9 cellular contexts compared by ENCODE assay signal in genomic region chr5:425714-426113, GRCh38. TPM values are rescaled to one million over a fixed set of nuclear protein-coding genes. Genes with fewer than 3 reads are reported as not detected.
DNase-seq lines count a peak whose midpoint lies in the region; ATAC-seq and TF ChIP-seq lines count a peak whose summit lies in the region.
"Had no signal": no experiment of that assay in that cellular context is flagged by ENCODE, and none has a peak within 500 bp of the region (broad histone marks: within the 10 kb centered on the region; RNA-seq: fewer than 3 reads in every experiment).

No MANE protein-coding gene starts in this region.

- peak in 4 of 6 experiments; percentile 10 to 21 (median 16) for TF ChIP-seq CTCF in adrenal gland (IDR thresholded peaks at IDR 0.05)

- DNase-seq in activated CD4-positive, alpha-beta T cell treated with anti-CD3 and anti-CD28 coated beads, Interleukin-2, amount 10 ng/mL, durations not matched to agents 24 days and 14 days: peak; percentile 75
- no peak for DNase-seq in activated CD4-positive, alpha-beta T cell treated with anti-CD3 and anti-CD28 coated beads for 48 hours
- DNase-seq in NCI-H1092 treated with DMSO at 0.1 percent for 48 hours (lab: John Stamatoyannopoulos, UW): peak; percentile 77
- DNase-seq in adrenal gland: peak in 3 of 7 donors; percentile 30 to 45 (median 40)
- DNase-seq in naive thymus-derived CD8-positive, alpha-beta T cell: peak in 4 of 10 donors; percentile 7 to 60 (median 18)
- no peak for DNase-seq in AG08395 (ENCODE audit: low spot score)
- DNase-seq in MG63: no peak
- DNase-seq: NCI-H1436 treated with DMSO at 0.1 percent for 48 hours had no signal

- POLR2A ChIA-PET in naive thymus-derived CD8-positive, alpha-beta T cell (lab: Charles Lee): interaction anchor here (0.7 kb wide), 1 partner anchor 109 kb away, joined by 3 read pairs; no protein-coding TSS in a partner anchor

- H3K9me3 ChIP-seq in adrenal gland (replicated peaks in 1 of 3): no peaks in the 10 kb centered on the region
- H3K9me3 ChIP-seq in MG63: no peaks in the 10 kb centered on the region

- no peak overlapping the region for H3K27ac Mint-ChIP-seq in activated CD4-positive, alpha-beta T cell treated with anti-CD3 and anti-CD28 coated beads, Interleukin-2, amount 10 ng/mL, durations not matched to agents 24 days and 14 days
- H3K27ac Mint-ChIP-seq in naive thymus-derived CD8-positive, alpha-beta T cell: peak overlapping the region in 1 of 10 donors; percentile 5

- H3K4me3 ChIP-seq in adrenal gland: no peak overlapping the region
- H3K4me3 ChIP-seq in MG63: no peak overlapping the region

- ATAC-seq in naive thymus-derived CD8-positive, alpha-beta T cell: peak; percentile 32 to 61
- ATAC-seq in GM18873 (IDR thresholded peaks at IDR 0.05; ENCODE audit: low FRiP score, unreplicated experiment): no peak

- WGBS in adrenal gland, 4 donors: 48 to 66% (median 60%) methylated on average over 5 of the region's 5 CpGs

- no peak overlapping the region for H3K27ac ChIP-seq in adrenal gland

- H3K4me3 Mint-ChIP-seq in activated CD4-positive, alpha-beta T cell treated with anti-CD3 and anti-CD28 coated beads, Interleukin-2, amount 10 ng/mL, durations not matched to agents 24 days and 14 days: no peak overlapping the region
- H3K4me3 Mint-ChIP-seq in naive thymus-derived CD8-positive, alpha-beta T cell: no peak overlapping the region

- no peaks in the 10 kb centered on the region for H3K27me3 Mint-ChIP-seq in activated CD4-positive, alpha-beta T cell treated with anti-CD3 and anti-CD28 coated beads, Interleukin-2, amount 10 ng/mL, durations not matched to agents 24 days and 14 days
- peaks cover 0 to 14% (median 6%) of the 10 kb centered on the region in 5 donors for H3K27me3 Mint-ChIP-seq in naive thymus-derived CD8-positive, alpha-beta T cell

- H3K4me1 ChIP-seq in adrenal gland (replicated peaks in 1 of 2): no peaks in the 10 kb centered on the region

- peaks cover 19% of the 10 kb centered on the region for H3K4me1 Mint-ChIP-seq in activated CD4-positive, alpha-beta T cell treated with anti-CD3 and anti-CD28 coated beads, Interleukin-2, amount 10 ng/mL, durations not matched to agents 24 days and 14 days
- peaks cover 0 to 5% (median 0%) of the 10 kb centered on the region in 4 donors for H3K4me1 Mint-ChIP-seq in naive thymus-derived CD8-positive, alpha-beta T cell

- no peaks in the 10 kb centered on the region for H3K27me3 ChIP-seq in adrenal gland
- no peaks in the 10 kb centered on the region for H3K27me3 ChIP-seq in MG63

- H3K36me3 ChIP-seq in adrenal gland (replicated peaks in 1 of 2): no peaks in the 10 kb centered on the region
- peaks cover 33% of the 10 kb centered on the region for H3K36me3 ChIP-seq in MG63

- intact Hi-C loops in activated CD4-positive, alpha-beta T cell treated with anti-CD3 and anti-CD28 coated beads, Interleukin-2, amount 10 ng/mL, durations not matched to agents 24 days and 14 days (cut with micrococcal nuclease): no loop called here
- intact Hi-C loops in adrenal gland (cut with DNase I): no loop called here

- no peaks in the 10 kb centered on the region for H3K9me3 Mint-ChIP-seq in activated CD4-positive, alpha-beta T cell treated with anti-CD3 and anti-CD28 coated beads, Interleukin-2, amount 10 ng/mL, durations not matched to agents 24 days and 14 days
- no peaks in the 10 kb centered on the region for H3K9me3 Mint-ChIP-seq in naive thymus-derived CD8-positive, alpha-beta T cell

- H3K36me3 Mint-ChIP-seq in activated CD4-positive, alpha-beta T cell treated with anti-CD3 and anti-CD28 coated beads, Interleukin-2, amount 10 ng/mL, durations not matched to agents 24 days and 14 days (ENCODE audit: low read depth): peaks cover 20% of the 10 kb centered on the region
- H3K36me3 Mint-ChIP-seq in naive thymus-derived CD8-positive, alpha-beta T cell: no peaks in the 10 kb centered on the region

- TF ChIP-seq POLR2A in adrenal gland (IDR thresholded peaks at IDR 0.05): no peak

RNA-seq across cellular contexts. Expression of gene EXOC3, which starts 17.3 kb away (rescaled TPM):
- total RNA-seq in activated CD4-positive, alpha-beta T cell treated with anti-CD3 and anti-CD28 coated beads, Interleukin-2, amount 10 ng/mL, durations not matched to agents 24 days and 14 days: 64.5 and 67.2 TPM in 2 replicates
- 10 to 100 TPM; 35.4 to 61.3 (median 42.7) TPM for total RNA-seq in adrenal gland
- 10 to 100 TPM; 24.7 to 66.4 (median 56.8) TPM for polyA plus RNA-seq in adrenal gland
- 10 to 100 TPM; 93.3 to 99.5 TPM for total RNA-seq in naive thymus-derived CD8-positive, alpha-beta T cell
- polyA plus RNA-seq in naive thymus-derived CD8-positive, alpha-beta T cell: 10 to 100 TPM; 29.7 to 57.1 (median 42.5) TPM
- total RNA-seq in MG63 (2014; rRNA removed; shearing (Covaris generic); ENCODE audit: low replicate concordance): 11.3 and 19.4 TPM in 2 replicates

Comparison
In these comparisons a context has a peak if more than half of its experiments do, and no peak if none do; other contexts are left out.
1. DNase-seq: peak in activated CD4-positive, alpha-beta T cell treated with anti-CD3 and anti-CD28 coated beads, Interleukin-2, amount 10 ng/mL, durations not matched to agents 24 days and 14 days (single experiment) and NCI-H1092 treated with DMSO at 0.1 percent for 48 hours (single experiment); none in activated CD4-positive, alpha-beta T cell treated with anti-CD3 and anti-CD28 coated beads for 48 hours (single experiment), AG08395 (single experiment) and MG63 (single experiment).